Comparison of ENCODE assay signal across 9 cellular contexts in the genomic region with DNA sequence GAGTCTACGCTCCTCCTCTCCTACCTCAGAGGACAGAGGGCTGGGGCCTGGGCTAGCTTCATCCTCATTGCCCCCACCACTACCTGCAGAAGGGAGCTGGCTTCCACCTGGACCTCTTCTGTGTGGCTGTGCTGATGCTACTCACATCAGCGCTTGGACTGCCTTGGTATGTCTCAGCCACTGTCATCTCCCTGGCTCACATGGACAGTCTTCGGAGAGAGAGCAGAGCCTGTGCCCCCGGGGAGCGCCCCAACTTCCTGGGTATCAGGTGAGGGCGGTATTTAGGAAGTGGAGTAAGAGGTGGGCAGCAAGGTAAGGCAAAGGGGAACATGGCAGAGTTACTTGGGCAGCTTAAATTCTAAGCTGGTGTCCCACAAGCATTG. TPM values are rescaled to one million over a fixed set of nuclear protein-coding genes. Genes with fewer than 3 reads are reported as not detected.
"Had no signal": no experiment of that assay in that cellular context is flagged by ENCODE, and none has a peak within 500 bp of the region (broad histone marks: within the 10 kb centered on the region; RNA-seq: fewer than 3 reads in every experiment).

No MANE protein-coding gene starts in this region.

- FAIRE-seq: H54, HTR-8/SVneo, K562 had no signal

- DNase-seq: GOT3, H9, HCEC 1CT, IMR-90, KG1 had no signal

- H3K27ac ChIP-seq: GM23248 had no signal

- H3K9ac ChIP-seq: GM23248 had no signal

- H3K4me3 ChIP-seq: GM23248, K562 had no signal

- H2AFZ ChIP-seq: GM23248 had no signal

RNA-seq across cellular contexts. Expression of a gene that starts 7.6 kb away (rescaled TPM):
- total RNA-seq: GM23248, IMR-90 had no signal
- polyA plus RNA-seq: GM23248, IMR-90 had no signal
